Comparison of ENCODE assay signal across 8 cellular contexts in genomic region chr12:81329088-81329487, GRCh38.
A peak's percentile ranks its signal among the peaks of the same experiment; 100 is the strongest.
DNase-seq lines count a peak whose midpoint lies in the region; ATAC-seq and TF ChIP-seq lines count a peak whose summit lies in the region.

No MANE protein-coding gene starts in this region.

- no peaks in the 10 kb centered on the region for H3K27me3 Mint-ChIP-seq in T-cell

- H3K9me3 Mint-ChIP-seq in T-cell, result peaks cover 3 to 5% (median 4%) of the 10 kb centered on the region in 3 donors

- no peak for TF ChIP-seq CTCF in psoas muscle (IDR thresholded peaks at IDR 0.05)
- TF ChIP-seq CTCF in left lung (IDR thresholded peaks at IDR 0.05), result no peak

- H3K4me1 ChIP-seq in psoas muscle (no peaks in the 10 kb centered on the region), left lung (no peaks in the 10 kb centered on the region)

- no peaks in the 10 kb centered on the region for H3K4me1 Mint-ChIP-seq in T-cell

- H3K27me3 ChIP-seq in psoas muscle (ENCODE audit: insufficient read depth in 3 of 3, low read length in 2 of 3) (no peaks in the 10 kb centered on the region), left lung (no peaks in the 10 kb centered on the region)

- WGBS in psoas muscle, 3 donors, result 73 to 88% (median 77%) methylated on average over 2 of the region's 2 CpGs

- intact Hi-C loops in psoas muscle (cut with DNase I) (no loop called here), left lung (cut with DNase I) (no loop called here)

- H3K4me3 Mint-ChIP-seq in T-cell, result no peak overlapping the region

- no peaks in the 10 kb centered on the region for H3K9me3 ChIP-seq in psoas muscle
- H3K9me3 ChIP-seq in left lung, result no peaks in the 10 kb centered on the region

- no peak overlapping the region for H3K4me3 ChIP-seq in psoas muscle
- H3K4me3 ChIP-seq in left lung, result no peak overlapping the region

- CTCF ChIA-PET in T-cell (lab: Charles Lee), result interaction anchor here in 1 of 2 donors (0.7 kb wide), 1 partner anchor 9 kb away, joined by 3 read pairs; no protein-coding TSS in a partner anchor

- POLR2A ChIA-PET in T-cell (lab: Charles Lee), result no interaction called here

- ATAC-seq in GM18508 (IDR thresholded peaks at IDR 0.05; ENCODE audit: insufficient read depth, unreplicated experiment) (peak; percentile 73), HG02623 (IDR thresholded peaks at IDR 0.05; ENCODE audit: unreplicated experiment) (peak; percentile 70), T-cell (replicated peaks in 1 of 4) (no peak), psoas muscle (no peak), left lung (no peak)

- DNase-seq in NCI-H69 (lab: John Stamatoyannopoulos, UW) (peak; percentile 32), iPS-NIHi11 (ENCODE audit: low spot score) (peak; percentile 29), T-cell (no peak), psoas muscle (no peak), left lung (no peak)
- no peak for DNase-seq in activated naive CD4-positive, alpha-beta T cell (lab: John Stamatoyannopoulos, UW)

- H3K27ac ChIP-seq in psoas muscle (no peak overlapping the region), left lung (no peak overlapping the region)

- no peak overlapping the region for H3K27ac Mint-ChIP-seq in T-cell

- no peaks in the 10 kb centered on the region for H3K36me3 ChIP-seq in psoas muscle (ENCODE audit: insufficient read depth in 1 of 2, low read depth in 1 of 2)
- H3K36me3 ChIP-seq in left lung, result no peaks in the 10 kb centered on the region

- H3K36me3 Mint-ChIP-seq in T-cell, result no peaks in the 10 kb centered on the region

Comparison
In these comparisons a context has a peak if more than half of its experiments do, and no peak if none do; other contexts are left out.
1. ATAC-seq: peak in GM18508 (single experiment) and HG02623 (single experiment); none in T-cell (0 of 4), psoas muscle (0 of 4) and left lung (single experiment).
2. DNase-seq: peak in NCI-H69 (single experiment) and iPS-NIHi11 (single experiment); none in T-cell (0 of 34), psoas muscle (0 of 2), activated naive CD4-positive, alpha-beta T cell (0 of 4) and left lung (0 of 2).